ENCODE assay signal across 34 cellular contexts in genomic region chr21:42699196-42699595, GRCh38.
"Had no signal": no experiment of that assay in that cellular context is flagged by ENCODE, and none has a peak within 500 bp of the region (broad histone marks: within the 10 kb centered on the region; RNA-seq: fewer than 3 reads in every experiment).

No MANE protein-coding gene starts in this region.

- H3K9me3 ChIP-seq: ascending aorta, breast epithelium, esophagus muscularis mucosa, gastrocnemius medialis had no signal

- H3K36me3 ChIP-seq: ascending aorta, breast epithelium, cardiac muscle cell, gastrocnemius medialis had no signal

- H3K9me3 Mint-ChIP-seq: activated B cell treated with CpG ODN at 0.5 μM for 24 hours; activated CD8-positive, alpha-beta T cell treated with anti-CD3 and anti-CD28 coated beads for 36 hours; activated naive CD4-positive, alpha-beta T cell treated with anti-CD3 and anti-CD28 coated beads, Interleukin-2, amount 10 ng/mL, durations not matched to agents 7 days and 5 days; activated naive CD4-positive, alpha-beta T cell treated with anti-CD3 and anti-CD28 coated beads, Interleukin-2, amount 50 U/mL, for 72 hours; activated naive CD8-positive, alpha-beta T cell treated with anti-CD3 and anti-CD28 coated beads, Interleukin-2, amount 10 ng/mL, durations not matched to agents 7 days and 5 days; activated T-cell treated with anti-CD3 and anti-CD28 coated beads, Interleukin-2, amount 50 U/mL, for 4 hours; activated T-helper 2 cell treated with anti-CD3 and anti-CD28 coated beads, Interferon-gamma antibody, Interleukin-2, Interleukin-4, amounts not matched to agents 10 μg/mL and 5 μg/mL and 100 μg/mL, durations not matched to agents 14 hours and 24 hours and 36 hours; T-helper 2 cell treated with Interferon-gamma antibody and Interleukin-4, amounts not matched to agents 5 μg/mL and 100 μg/mL, for 36 hours had no signal

- H3K4me1 ChIP-seq: ascending aorta, breast epithelium, foreskin keratinocyte, gastrocnemius medialis had no signal

- H3K4me1 Mint-ChIP-seq: activated B cell treated with CpG ODN at 0.5 μM for 24 hours; activated naive CD4-positive, alpha-beta T cell treated with anti-CD3 and anti-CD28 coated beads, Interleukin-2, amount 10 ng/mL, durations not matched to agents 7 days and 5 days; activated naive CD8-positive, alpha-beta T cell treated with anti-CD3 and anti-CD28 coated beads, Interleukin-2, amount 10 ng/mL, durations not matched to agents 7 days and 5 days; endodermal cell had no signal

- DNase-seq: activated B cell treated with CpG ODN at 0.5 μM for 24 hours; activated CD4-positive, alpha-beta T cell treated with anti-CD3 and anti-CD28 coated beads for 48 hours; activated CD4-positive, alpha-beta T cell treated with anti-CD3 and anti-CD28 coated beads, Interleukin-2, amount 50 U/mL, for 1 hour; activated CD4-positive, alpha-beta T cell treated with anti-CD3 and anti-CD28 coated beads, Interleukin-2, amount 50 U/mL, for 48 hours; activated CD8-positive, alpha-beta memory T cell treated with anti-CD3 and anti-CD28 coated beads for 24 hours; activated CD8-positive, alpha-beta T cell treated with anti-CD3 and anti-CD28 coated beads for 36 hours; activated gamma-delta T cell treated with Interleukin-2 at 50 U/mL for 16 hours; activated naive CD4-positive, alpha-beta T cell treated with anti-CD3 and anti-CD28 coated beads, Interleukin-2, amount 10 ng/mL, durations not matched to agents 7 days and 5 days; activated naive CD8-positive, alpha-beta T cell treated with anti-CD3 and anti-CD28 coated beads, Interleukin-2, amount 10 ng/mL, durations not matched to agents 7 days and 5 days; activated T-cell treated with anti-CD3 and anti-CD28 coated beads, Interleukin-2, amount 50 U/mL, for 4 hours; central memory CD4-positive, alpha-beta T cell; cerebellar nuclear complex; dorsolateral prefrontal cortex; effector memory CD4-positive, alpha-beta T cell; endodermal cell; foreskin keratinocyte; gastrocnemius medialis; glutamatergic neuron; T-helper 1 cell; T-helper 17 cell; T1000; WERI-Rb-1 had no signal

- ATAC-seq: activated CD4-positive, CD25-positive, alpha-beta regulatory T cell treated with anti-CD3 and anti-CD28 coated beads, Interleukin-2, amount 50 U/mL, for 24 hours; activated CD8-positive, alpha-beta T cell treated with anti-CD3 and anti-CD28 coated beads for 36 hours; activated naive CD4-positive, alpha-beta T cell treated with anti-CD3 and anti-CD28 coated beads, Interleukin-2, amount 50 U/mL, for 72 hours; activated T-cell treated with anti-CD3 and anti-CD28 coated beads, Interleukin-2, amount 50 U/mL, for 4 hours; foreskin keratinocyte; gastrocnemius medialis; heart left ventricle; T-helper 17 cell had no signal

- H3K4me3 ChIP-seq: ascending aorta, breast epithelium, cardiac muscle cell, coronary artery, dorsolateral prefrontal cortex, esophagus muscularis mucosa, gastrocnemius medialis, heart left ventricle had no signal

- H3K4me3 Mint-ChIP-seq: activated B cell treated with CpG ODN at 0.5 μM for 24 hours; activated CD8-positive, alpha-beta T cell treated with anti-CD3 and anti-CD28 coated beads for 36 hours; activated naive CD4-positive, alpha-beta T cell treated with anti-CD3 and anti-CD28 coated beads, Interleukin-2, amount 10 ng/mL, durations not matched to agents 7 days and 5 days; activated naive CD8-positive, alpha-beta T cell treated with anti-CD3 and anti-CD28 coated beads, Interleukin-2, amount 10 ng/mL, durations not matched to agents 7 days and 5 days; activated T-cell treated with anti-CD3 and anti-CD28 coated beads, Interleukin-2, amount 50 U/mL, for 4 hours; brain; dendritic cell treated with granulocyte-macrophage colony-stimulating factor and Interleukin-4, amounts not matched to agents 40 ng/mL and 50 ng/mL, for 4 days; endodermal cell; T-helper 17 cell; T-helper 2 cell treated with Interferon-gamma antibody and Interleukin-4, amounts not matched to agents 5 μg/mL and 100 μg/mL, for 36 hours had no signal

- H3K27me3 ChIP-seq: ascending aorta, breast epithelium, cardiac muscle cell, dorsolateral prefrontal cortex, esophagus muscularis mucosa, gastrocnemius medialis, heart left ventricle had no signal

- H3K27ac ChIP-seq: ascending aorta, breast epithelium, cardiac muscle cell, coronary artery, dorsolateral prefrontal cortex, esophagus muscularis mucosa, foreskin keratinocyte, gastrocnemius medialis, heart left ventricle, WERI-Rb-1 had no signal

- H3K27me3 Mint-ChIP-seq: activated B cell treated with CpG ODN at 0.5 μM for 24 hours; activated CD8-positive, alpha-beta T cell treated with anti-CD3 and anti-CD28 coated beads for 36 hours; activated naive CD4-positive, alpha-beta T cell treated with anti-CD3 and anti-CD28 coated beads, Interleukin-2, amount 10 ng/mL, durations not matched to agents 7 days and 5 days; activated naive CD8-positive, alpha-beta T cell treated with anti-CD3 and anti-CD28 coated beads, Interleukin-2, amount 10 ng/mL, durations not matched to agents 7 days and 5 days; dendritic cell treated with granulocyte-macrophage colony-stimulating factor and Interleukin-4, amounts not matched to agents 40 ng/mL and 50 ng/mL, for 4 days; T-helper 17 cell had no signal

- H3K27ac Mint-ChIP-seq: activated B cell treated with CpG ODN at 0.5 μM for 24 hours; activated CD8-positive, alpha-beta T cell treated with anti-CD3 and anti-CD28 coated beads for 36 hours; activated naive CD4-positive, alpha-beta T cell treated with anti-CD3 and anti-CD28 coated beads, Interleukin-2, amount 10 ng/mL, durations not matched to agents 7 days and 5 days; activated naive CD4-positive, alpha-beta T cell treated with anti-CD3 and anti-CD28 coated beads, Interleukin-2, amount 50 U/mL, for 72 hours; activated naive CD8-positive, alpha-beta T cell treated with anti-CD3 and anti-CD28 coated beads, Interleukin-2, amount 10 ng/mL, durations not matched to agents 7 days and 5 days; activated T-helper 2 cell treated with anti-CD3 and anti-CD28 coated beads, Interferon-gamma antibody, Interleukin-2, Interleukin-4, amounts not matched to agents 10 μg/mL and 5 μg/mL and 100 μg/mL, durations not matched to agents 14 hours and 24 hours and 36 hours; dendritic cell treated with granulocyte-macrophage colony-stimulating factor and Interleukin-4, amounts not matched to agents 40 ng/mL and 50 ng/mL, for 4 days; endodermal cell; T-helper 2 cell treated with Interferon-gamma antibody and Interleukin-4, amounts not matched to agents 5 μg/mL and 100 μg/mL, for 36 hours had no signal

- H3K36me3 Mint-ChIP-seq: activated naive CD4-positive, alpha-beta T cell treated with anti-CD3 and anti-CD28 coated beads, Interleukin-2, amount 10 ng/mL, durations not matched to agents 7 days and 5 days; activated naive CD4-positive, alpha-beta T cell treated with anti-CD3 and anti-CD28 coated beads, Interleukin-2, amount 50 U/mL, for 72 hours had no signal
